In the genomic region with DNA sequence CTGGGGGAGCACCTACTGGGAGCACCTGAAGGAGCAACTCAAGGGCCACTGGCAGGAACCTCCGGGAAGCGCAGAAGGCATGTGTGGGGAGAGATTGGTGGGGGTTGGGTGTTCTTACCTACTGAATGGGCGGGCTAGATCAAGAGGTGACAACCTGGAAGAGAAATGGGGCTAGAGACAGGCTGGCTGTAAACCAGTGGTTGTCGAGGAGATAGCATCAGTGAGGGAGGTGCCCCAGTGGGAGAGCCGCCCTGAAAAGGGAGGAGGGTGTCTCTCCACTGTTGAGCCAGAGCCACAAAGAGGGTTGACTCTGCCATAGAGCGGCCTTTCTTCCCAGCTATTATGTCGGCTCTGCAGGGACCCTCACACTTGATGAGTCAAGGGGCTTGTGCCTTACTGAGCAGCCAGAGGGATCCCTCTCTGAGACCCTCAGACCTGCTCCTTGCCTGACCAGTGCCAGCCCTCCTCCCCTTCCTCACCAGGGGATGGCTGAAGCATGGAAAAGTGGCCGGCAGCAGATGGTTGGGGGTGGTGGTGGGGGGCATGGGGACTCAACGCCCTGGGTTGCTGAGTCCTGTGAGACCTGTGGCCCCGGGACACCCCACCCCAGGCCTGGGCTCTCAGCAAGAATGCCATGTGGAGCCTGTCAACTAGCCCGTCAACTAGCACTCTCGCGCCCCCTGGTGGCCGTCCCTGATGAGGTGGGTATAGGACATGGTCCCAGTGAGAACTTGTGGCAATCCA, we compare ENCODE assay signal across 8 cellular contexts. TPM values are rescaled to one million over a fixed set of nuclear protein-coding genes. Genes with fewer than 3 reads are reported as not detected.
DNase-seq lines count a peak whose midpoint lies in the region; ATAC-seq and TF ChIP-seq lines count a peak whose summit lies in the region.

No MANE protein-coding gene starts in this region.

- RAD21 ChIA-PET in HCT116 (lab: Charles Lee; ENCODE audit: low non-redundant PET in 1 of 2, low total read pairs in 2 of 2, uncharacterized antibody in 2 of 2, unreplicated experiment in 2 of 2), result no interaction called here

- H3K36me3 ChIP-seq in HCT116 (ENCODE audit: control insufficient read depth in 1 of 2, insufficient read depth in 2 of 2, low read length in 2 of 2) (no peaks in the 10 kb centered on the region), vagina (no peaks in the 10 kb centered on the region)

- intact Hi-C loops in HCT116 (cut with micrococcal nuclease), result loop anchor here (1.0 to 10.0 kb wide), 4 partner anchors 65 to 333 kb away; a partner anchor contains a TSS
- intact Hi-C loops in cardiac septum (cut with DNase I), result loop anchor here (2.0 to 5.0 kb wide), 2 partner anchors 65 to 334 kb away; no protein-coding TSS in a partner anchor
- intact Hi-C loops in vagina (cut with DNase I), result loop anchor here (5.0 kb wide), 1 partner anchor 64 kb away; no protein-coding TSS in a partner anchor

- TF ChIP-seq CTCF in HCT116 (IDR thresholded peaks at IDR 0.05 in 2 of 3, conservative IDR thresholded peaks at IDR 0.05 in 1 of 3; ENCODE audit: borderline replicate concordance in 1 of 3, insufficient read depth in 1 of 3, low read depth in 2 of 3, low read length in 2 of 3), result peak; percentile 65 to 89 (median 86)
- peak; percentile 72 to 78 (median 73) for TF ChIP-seq CTCF in vagina (IDR thresholded peaks at IDR 0.05)

- no peaks in the 10 kb centered on the region for H3K9me2 ChIP-seq in HCT116 (ENCODE audit: insufficient read depth)

- peak overlapping the region; percentile 25; the same call in 1 of the 2 replicates for H3K4me2 ChIP-seq in HCT116 (ENCODE audit: low read length)

- peak; percentile 88 for TF ChIP-seq RAD21 in HCT116 (IDR thresholded peaks at IDR 0.05; ENCODE audit: low read depth)

- H3K79me2 ChIP-seq in HCT116 (ENCODE audit: insufficient read depth, low read length), result no peaks in the 10 kb centered on the region

- TF ChIP-seq POLR2A in HCT116 (IDR thresholded peaks at IDR 0.05; ENCODE audit: borderline replicate concordance, extremely low read depth, insufficient read depth, insufficient read length), result no peak
- TF ChIP-seq POLR2A in vagina (IDR thresholded peaks at IDR 0.05), result no peak

- CTCF ChIA-PET in HCT116 (lab: Charles Lee), result no interaction called here

- DNase-seq in EH (ENCODE audit: low read depth) (peak; percentile 76), HCT116 (ENCODE audit: low read depth, low spot score) (peak; percentile 59), NCI-H1105 treated with DMSO at 0.1 percent for 48 hours (lab: John Stamatoyannopoulos, UW) (peak; percentile 63), T-helper 1 cell (peak; percentile 79 to 94 (median 84)), cardiac septum (ENCODE audit: low spot score) (peak; percentile 96), pulmonary artery endothelial cell (ENCODE audit: low read depth, low spot score) (peak; percentile 22), vagina (ENCODE audit: extremely low spot score in 2 of 2) (no peak)
- peak; percentile 95 for DNase-seq in activated naive CD8-positive, alpha-beta T cell treated with anti-CD3 and anti-CD28 coated beads, Interleukin-2, amount 50 U/mL, for 16 hours (ENCODE audit: low read depth, low spot score)

- H3K9ac ChIP-seq in HCT116 (ENCODE audit: low read length), result no peak overlapping the region

- POLR2A ChIA-PET in HCT116 (lab: Charles Lee), result no interaction called here

- H3K27me3 ChIP-seq in HCT116 (ENCODE audit: insufficient read depth, low read length), result no peaks in the 10 kb centered on the region
- no peaks in the 10 kb centered on the region for H3K27me3 ChIP-seq in vagina

- no peaks in the 10 kb centered on the region for H4K20me1 ChIP-seq in HCT116 (ENCODE audit: insufficient read depth)

- H3K27ac ChIP-seq in HCT116 (ENCODE audit: low read depth, low read length), result no peak overlapping the region
- no peak overlapping the region for H3K27ac ChIP-seq in vagina

- H2AFZ ChIP-seq in HCT116 (ENCODE audit: low read depth, low read length, poor library complexity, severe bottlenecking), result peak overlapping the region; percentile 99

- peak; percentile 98 for ATAC-seq in HCT116

- H3K4me3 ChIP-seq in HCT116 (replicated peaks in 1 of 2; ENCODE audit: low read depth in 1 of 2, low read length in 2 of 2), result no peak overlapping the region
- H3K4me3 ChIP-seq in vagina, result no peak overlapping the region

- H3K4me1 ChIP-seq in HCT116 (ENCODE audit: control insufficient read depth in 1 of 2, insufficient read depth in 2 of 2, low read length in 2 of 2) (peaks cover 0 to 6% of the 10 kb centered on the region in 2 experiments; a peak in 1 of 4 replicates), vagina (peaks cover 4% of the 10 kb centered on the region)

- no TSS peak for BruUV-seq in HCT116 (replicated peaks; lab: Mats Ljungman, UMichigan)

- H3K9me3 ChIP-seq in HCT116 (ENCODE audit: control insufficient read depth in 1 of 2, insufficient read depth in 1 of 2, low read depth in 1 of 2, low read length in 2 of 2) (no peaks in the 10 kb centered on the region), vagina (no peaks in the 10 kb centered on the region)

TF ChIP-seq in HCT116, 20 proteins besides CTCF, POLR2A, EP300 and RAD21:
- TF ChIP-seq, protein P1, sequence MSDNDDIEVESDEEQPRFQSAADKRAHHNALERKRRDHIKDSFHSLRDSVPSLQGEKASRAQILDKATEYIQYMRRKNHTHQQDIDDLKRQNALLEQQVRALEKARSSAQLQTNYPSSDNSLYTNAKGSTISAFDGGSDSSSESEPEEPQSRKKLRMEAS (IDR thresholded peaks at IDR 0.05), result peak; percentile 60; the same call in 1 of the 2 replicates
- TF ChIP-seq CEBPB (IDR thresholded peaks at IDR 0.05; ENCODE audit: low read depth), result no peak

RNA-seq across cellular contexts. Expression of a gene that starts 36.4 kb away (rescaled TPM):
- total RNA-seq in HCT116 (2021; ENCODE audit: unreplicated experiment) (13.2 TPM), cardiac septum (19.1 TPM), pulmonary artery endothelial cell (19.8 and 22.6 TPM in 2 replicates), vagina (19.2 TPM)
- 2.5 and 3.2 TPM in 2 replicates for polyA plus RNA-seq in HCT116 (2012)

RNA-seq across cellular contexts. Expression of a gene that starts 57.0 kb away (rescaled TPM):
- total RNA-seq in HCT116 (2021; ENCODE audit: unreplicated experiment) (0.74 TPM), cardiac septum (2.4 TPM), pulmonary artery endothelial cell (0.11 and 0.13 TPM in 2 replicates), vagina (5.2 TPM)
- polyA plus RNA-seq in HCT116 (2012), result 0.04 and 0.07 TPM in 2 replicates

Comparison
In these comparisons a context has a peak if more than half of its experiments do, and no peak if none do; other contexts are left out.
1. DNase-seq: peak in EH (single experiment), HCT116 (single experiment), NCI-H1105 treated with DMSO at 0.1 percent for 48 hours (single experiment), T-helper 1 cell (5 of 5), activated naive CD8-positive, alpha-beta T cell treated with anti-CD3 and anti-CD28 coated beads, Interleukin-2, amount 50 U/mL, for 16 hours (single experiment), cardiac septum (single experiment) and pulmonary artery endothelial cell (single experiment); none in vagina (0 of 2).